ENCODE assay signal across 7 cellular contexts in genomic region chr13:33229446-33230177, GRCh38. TPM values are rescaled to one million over a fixed set of nuclear protein-coding genes. Genes with fewer than 3 reads are reported as not detected.
DNase-seq lines count a peak whose midpoint lies in the region; FAIRE-seq and TF ChIP-seq lines count a peak whose summit lies in the region.

No MANE protein-coding gene starts in this region.

- H3K27me3 ChIP-seq in colonic mucosa (no peaks in the 10 kb centered on the region), mesenchymal stem cell (ENCODE audit: control insufficient read depth in 1 of 2, insufficient read depth in 1 of 2, low read length in 2 of 2) (no peaks in the 10 kb centered on the region), thyroid gland (no peaks in the 10 kb centered on the region)

- H2BK12ac ChIP-seq in mesenchymal stem cell (ENCODE audit: low read length in 2 of 2), result peak overlapping the region; percentile 85 to 98

- H3K27ac ChIP-seq in colonic mucosa (peak overlapping the region; percentile 58), mesenchymal stem cell (ENCODE audit: low read length, poor library complexity, severe bottlenecking) (peak overlapping the region; percentile 85), thyroid gland (peak overlapping the region; percentile 27 to 76 (median 76))

- TF ChIP-seq POLR2A in thyroid gland (IDR thresholded peaks at IDR 0.05) (no peak), GM12892 (IDR thresholded peaks at IDR 0.05; ENCODE audit: low read depth, low read length) (no peak)

- DNase-seq in NCI-H146 treated with DMSO at 0.1 percent for 48 hours (lab: John Stamatoyannopoulos, UW; ENCODE audit: unreplicated experiment) (peak; percentile 41), colonic mucosa (no peak), mesenchymal stem cell (peak; percentile 65), thyroid gland (no peak), GM12892 (ENCODE audit: insufficient read length) (no peak), ACHN (no peak), DMS53 (lab: John Stamatoyannopoulos, UW) (no peak)

- peak overlapping the region; percentile 44 for H2BK15ac ChIP-seq in mesenchymal stem cell (ENCODE audit: low read depth, poor library complexity, severe bottlenecking)

- in situ Hi-C loops in ACHN (cut with HindIII; ENCODE audit: low pct_ligation_motif_present, low pct_unique_long_range_greater_than_20kb, low sequenced_read_pairs), result no loop called here

- H3K9ac ChIP-seq in colonic mucosa (ENCODE audit: low read depth in 2 of 2, low read length in 2 of 2) (peak overlapping the region in 1 of 2 donors; percentile 21), mesenchymal stem cell (ENCODE audit: low read length) (peak overlapping the region; percentile 73)

- no peak overlapping the region for H3K23ac ChIP-seq in mesenchymal stem cell (ENCODE audit: low read length in 2 of 2)

- peaks cover 29% of the 10 kb centered on the region for H3K79me1 ChIP-seq in mesenchymal stem cell (replicated peaks; ENCODE audit: low read length, poor library complexity, severe bottlenecking)

- peak overlapping the region; percentile 77 for H4K91ac ChIP-seq in mesenchymal stem cell (ENCODE audit: low read length)

- peak overlapping the region; percentile 57 to 64 for H3K4ac ChIP-seq in mesenchymal stem cell (ENCODE audit: low read depth in 1 of 2, low read length in 2 of 2)

- H2BK120ac ChIP-seq in mesenchymal stem cell (ENCODE audit: low read depth, low read length), result peak overlapping the region; percentile 80

- peak overlapping the region; percentile 83 for H4K8ac ChIP-seq in mesenchymal stem cell (ENCODE audit: low read length)

- H3K4me2 ChIP-seq in mesenchymal stem cell (ENCODE audit: low read length, poor library complexity, severe bottlenecking), result no peak overlapping the region

- H2AFZ ChIP-seq in mesenchymal stem cell (ENCODE audit: low read depth, low read length), result no peak overlapping the region

- TF ChIP-seq CTCF in colonic mucosa (IDR thresholded peaks at IDR 0.05) (no peak), thyroid gland (IDR thresholded peaks at IDR 0.05) (no peak)

- no peak for FAIRE-seq in GM12892 (lab: Jason Lieb, UNC)

- H3K18ac ChIP-seq in mesenchymal stem cell (ENCODE audit: low read depth in 1 of 2, low read length in 2 of 2), result peak overlapping the region; percentile 97

- no peak overlapping the region for H3K4me3 ChIP-seq in colonic mucosa
- peak overlapping the region in 1 of 2 experiments; percentile 61 for H3K4me3 ChIP-seq in mesenchymal stem cell (ENCODE audit: insufficient read depth in 1 of 2, low read depth in 1 of 2, low read length in 2 of 2)
- no peak overlapping the region for H3K4me3 ChIP-seq in thyroid gland (replicated peaks in 1 of 3)

- peak overlapping the region; percentile 21 for H2BK5ac ChIP-seq in mesenchymal stem cell (ENCODE audit: low read depth, low read length, poor library complexity, severe bottlenecking)

- peak overlapping the region; percentile 84 for H2AK5ac ChIP-seq in mesenchymal stem cell (ENCODE audit: low read length, severe bottlenecking)

- H3K4me1 ChIP-seq in colonic mucosa, result no peaks in the 10 kb centered on the region
- peaks cover 16% of the 10 kb centered on the region for H3K4me1 ChIP-seq in mesenchymal stem cell (ENCODE audit: control insufficient read depth, insufficient read depth, low read depth, low read length)
- H3K4me1 ChIP-seq in thyroid gland, result peaks cover 59 to 65% of the 10 kb centered on the region in 2 donors

- H3K36me3 ChIP-seq in colonic mucosa (no peaks in the 10 kb centered on the region), mesenchymal stem cell (ENCODE audit: control insufficient read depth in 1 of 2, insufficient read depth in 2 of 2, low read depth in 1 of 2, low read length in 2 of 2) (peaks cover 7 to 11% of the 10 kb centered on the region in 2 experiments), thyroid gland (no peaks in the 10 kb centered on the region)

- H3K14ac ChIP-seq in mesenchymal stem cell (ENCODE audit: low read length in 2 of 2), result no peak overlapping the region

- intact Hi-C loops in colonic mucosa (cut with DNase I), result loop anchor here (10.0 kb wide), 1 partner anchor 215 kb away; no protein-coding TSS in a partner anchor
- intact Hi-C loops in thyroid gland (cut with DNase I), result loop anchor here (10.0 kb wide), 4 partner anchors 55 to 315 kb away; partner anchors contain the start of gene STARD13

- WGBS in mesenchymal stem cell, result 31% methylated on average over 5 of the region's 10 CpGs
- 87 to 90% methylated on average over 10 of the region's 10 CpGs for WGBS in thyroid gland, 2 donors

- no peaks in the 10 kb centered on the region for H3K9me3 ChIP-seq in colonic mucosa
- H3K9me3 ChIP-seq in mesenchymal stem cell (ENCODE audit: control insufficient read depth, low read length), result peaks cover 3% of the 10 kb centered on the region
- H3K9me3 ChIP-seq in thyroid gland, result no peaks in the 10 kb centered on the region

RNA-seq across cellular contexts. Expression of gene STARD13, which starts 55.9 kb away (rescaled TPM):
- total RNA-seq in colonic mucosa (10 to 100 TPM; 21.3 to 30.2 TPM), thyroid gland (100 to 1,000 TPM in 1 of 4 donors, 10 to 100 TPM in 3; 52.0 to 114 (median 89.2) TPM)
- 16.1 TPM for polyA plus RNA-seq in mesenchymal stem cell (2013, experiment 1 of 2)
- polyA plus RNA-seq in mesenchymal stem cell (2013, experiment 2 of 2), result 14.5 TPM
- polyA plus RNA-seq in GM12892 (2012; ENCODE audit: missing spikeins), result 3.4 TPM

Comparison
In these comparisons a context has a peak if more than half of its experiments do, and no peak if none do; other contexts are left out.
1. DNase-seq: peak in NCI-H146 treated with DMSO at 0.1 percent for 48 hours (single experiment) and mesenchymal stem cell (single experiment); none in colonic mucosa (single experiment), thyroid gland (0 of 2), GM12892 (single experiment), ACHN (single experiment) and DMS53 (single experiment).
2. Peak in every context shown above with its lines, with median percentiles within 50 percentile points of each other: H3K27ac ChIP-seq.